In the genomic region with DNA sequence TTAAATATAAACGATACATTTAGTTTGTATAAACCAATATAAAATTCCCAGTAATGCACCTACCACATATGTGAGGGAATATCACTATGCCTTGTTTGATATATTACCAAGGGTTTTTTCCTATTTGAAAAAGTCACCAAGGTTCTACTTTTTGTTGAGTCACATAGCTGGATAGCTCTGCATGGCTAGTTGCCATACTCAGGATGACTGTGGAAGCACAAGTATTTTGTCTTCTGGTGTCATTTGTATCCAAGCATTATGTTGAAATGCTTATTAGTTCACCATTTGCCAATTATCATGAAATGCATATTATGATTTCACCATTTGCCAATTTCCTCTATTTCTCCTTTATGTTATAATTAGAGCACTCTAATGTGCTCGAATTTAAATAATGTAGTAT, we compare ENCODE assay signal across 17 cellular contexts.
A peak's percentile ranks its signal among the peaks of the same experiment; 100 is the strongest.
DNase-seq lines count a peak whose midpoint lies in the region; ATAC-seq lines count a peak whose summit lies in the region.
"Had no signal": no experiment of that assay in that cellular context is flagged by ENCODE, and none has a peak within 500 bp of the region (broad histone marks: within the 10 kb centered on the region; RNA-seq: fewer than 3 reads in every experiment).

No MANE protein-coding gene starts in this region.

- DNase-seq in GM03348 (ENCODE audit: low spot score) (peak; percentile 16), RPMI7951 (ENCODE audit: low read depth) (peak; percentile 23), fibroblast of gingiva (ENCODE audit: low read depth) (peak; percentile 82), renal cortical epithelial cell (ENCODE audit: low read depth) (peak; percentile 43), SW 1271 (lab: John Stamatoyannopoulos, UW) (no peak), mucosa of gallbladder (ENCODE audit: low spot score) (no peak), NCI-H2029 (lab: John Stamatoyannopoulos, UW) (no peak)
- DNase-seq: ACHN, DMS 273 treated with DMSO at 0.1 percent for 48 hours, EL, NCI-H1048, NCI-H146, NCI-H226, NCI-H526, OCI-M1 had no signal

- ATAC-seq in GM18867 (IDR thresholded peaks at IDR 0.05; ENCODE audit: unreplicated experiment), result no peak
- ATAC-seq: GM23338 had no signal

Comparison
In these comparisons a context has a peak if more than half of its experiments do, and no peak if none do; other contexts are left out.
1. DNase-seq: peak in GM03348 (single experiment), RPMI7951 (single experiment), fibroblast of gingiva (single experiment) and renal cortical epithelial cell (single experiment); none in SW 1271 (0 of 2), mucosa of gallbladder (single experiment) and NCI-H2029 (single experiment).